In genomic region chr19:33235269-33235995, GRCh38 we compare ENCODE assay signal across 8 cellular contexts. TPM values are rescaled to one million over a fixed set of nuclear protein-coding genes. Genes with fewer than 3 reads are reported as not detected.
DNase-seq lines count a peak whose midpoint lies in the region; ATAC-seq and TF ChIP-seq lines count a peak whose summit lies in the region.

No MANE protein-coding gene starts in this region.

- H3K36me3 ChIP-seq in Caco-2 (ENCODE audit: control insufficient read depth, insufficient read depth, low read length) = no peaks in the 10 kb centered on the region
- no peaks in the 10 kb centered on the region for H3K36me3 ChIP-seq in NT2/D1 (ENCODE audit: insufficient read depth, insufficient read length, low read length)

- H3K27ac Mint-ChIP-seq in Caco-2 (ENCODE audit: unreplicated experiment) (no peak overlapping the region), nephron (no peak overlapping the region)

- H3K9me3 ChIP-seq in Caco-2 (no peaks in the 10 kb centered on the region), NT2/D1 (ENCODE audit: insufficient read depth, low read length) (no peaks in the 10 kb centered on the region)

- DNase-seq in Caco-2 (peak; percentile 89 to 92), NT2/D1 (ENCODE audit: low read depth, low spot score) (peak; percentile 47)
- peak; percentile 80 for DNase-seq in activated CD8-positive, alpha-beta memory T cell treated with anti-CD3 and anti-CD28 coated beads, Interleukin-2, amount 50 U/mL, for 4 hours
- peak; percentile 85 for DNase-seq in stimulated activated naive CD8-positive, alpha-beta T cell treated with anti-CD3 and anti-CD28 coated beads, Interleukin-15, Interleukin-2, amounts not matched to agents 100 U/mL and 50 U/mL, for 24 hours

- H3K4me3 Mint-ChIP-seq in Caco-2 (ENCODE audit: unreplicated experiment) = no peak overlapping the region
- no peak overlapping the region for H3K4me3 Mint-ChIP-seq in nephron

- peaks cover 2% of the 10 kb centered on the region for H3K27me3 Mint-ChIP-seq in Caco-2 (ENCODE audit: insufficient read depth, unreplicated experiment)
- H3K27me3 Mint-ChIP-seq in nephron (ENCODE audit: low read depth) = peaks cover 27% of the 10 kb centered on the region

- intact Hi-C loops in Caco-2 (cut with micrococcal nuclease; ENCODE audit: unreplicated experiment) = loop anchor here (1.0 to 5.0 kb wide), 5 partner anchors 63 to 536 kb away; no protein-coding TSS in a partner anchor

- H3K4me1 ChIP-seq in Caco-2 = 0 out of 2 replicates have a peak, but pooled peaks cover 4% of the 10 kb centered on the region
- no peaks in the 10 kb centered on the region for H3K4me1 ChIP-seq in NT2/D1 (ENCODE audit: insufficient read depth, insufficient read length)

- no peak overlapping the region for H3K9ac ChIP-seq in NT2/D1 (ENCODE audit: insufficient read length, low read depth)

- peak; percentile 92 to 97 for TF ChIP-seq CTCF in Caco-2 (IDR thresholded peaks at IDR 0.05; ENCODE audit: insufficient read depth in 1 of 2, low read depth in 1 of 2, low read length in 1 of 2, severe bottlenecking in 1 of 2, unreplicated experiment in 1 of 2)
- TF ChIP-seq CTCF in nephron (IDR thresholded peaks at IDR 0.05; ENCODE audit: unreplicated experiment in 3 of 3) = peak; percentile 60 to 74 (median 65)

- H3K36me3 Mint-ChIP-seq in Caco-2 (ENCODE audit: insufficient read depth, unreplicated experiment) = no peaks in the 10 kb centered on the region
- H3K36me3 Mint-ChIP-seq in nephron (ENCODE audit: low read depth) = peaks cover 4% of the 10 kb centered on the region

- no peaks in the 10 kb centered on the region for H3K9me3 Mint-ChIP-seq in Caco-2 (ENCODE audit: unreplicated experiment)
- H3K9me3 Mint-ChIP-seq in nephron = peaks cover 4% of the 10 kb centered on the region

- H3K4me1 Mint-ChIP-seq in Caco-2 (ENCODE audit: low read depth, unreplicated experiment) (no peaks in the 10 kb centered on the region), nephron (no peaks in the 10 kb centered on the region)

- peak; percentile 84 for ATAC-seq in GM19372 (IDR thresholded peaks at IDR 0.05; ENCODE audit: low read depth, unreplicated experiment)
- ATAC-seq in HG03460 (IDR thresholded peaks at IDR 0.05; ENCODE audit: unreplicated experiment) = peak; percentile 78
- peak; percentile 59 for ATAC-seq in esophagus mucosa
- peak; percentile 68 for ATAC-seq in stimulated activated naive CD8-positive, alpha-beta T cell treated with anti-CD3 and anti-CD28 coated beads, Interleukin-15, Interleukin-2, amounts not matched to agents 100 U/mL and 50 U/mL, for 24 hours

- POLR2A ChIA-PET in Caco-2 (lab: Charles Lee) = interaction anchor here (0.6 to 0.8 kb wide), 2 partner anchors 67 to 168 kb away, joined by 3 read pairs; partner anchors contain the start of gene CEBPA

- no peak overlapping the region for H3K4me3 ChIP-seq in Caco-2 (ENCODE audit: low read depth, low read length)
- H3K4me3 ChIP-seq in NT2/D1 (ENCODE audit: insufficient read length, low read depth) = no peak overlapping the region

- no TSS peak for BruUV-seq in Caco-2 (replicated peaks; lab: Mats Ljungman, UMichigan)

- no peaks in the 10 kb centered on the region for H3K27me3 ChIP-seq in Caco-2 (replicated peaks; ENCODE audit: control insufficient read depth, insufficient read depth, low read length)
- H3K27me3 ChIP-seq in NT2/D1 (ENCODE audit: insufficient read depth, insufficient read length) = peaks cover 5% of the 10 kb centered on the region

- CTCF ChIA-PET in Caco-2 (lab: Charles Lee) = interaction anchor here (0.5 to 2.6 kb wide), 17 partner anchors 8 to 195 kb away, joined by 3 to 33 read pairs (median 3); partner anchors contain the start of genes CEBPA and CEBPG

RNA-seq across cellular contexts. Expression of gene SLC7A10, which starts 9.8 kb away (rescaled TPM):
- total RNA-seq in Caco-2 (2022) = not detected in 2 replicates
- not detected for total RNA-seq in esophagus mucosa

RNA-seq across cellular contexts. Expression of gene LRP3, which starts 41.3 kb away (rescaled TPM):
- total RNA-seq in Caco-2 (2022) = 21.3 and 22.8 TPM in 2 replicates
- total RNA-seq in esophagus mucosa = 3.9 TPM
